ENCODE assay signal across 22 cellular contexts in the genomic region with DNA sequence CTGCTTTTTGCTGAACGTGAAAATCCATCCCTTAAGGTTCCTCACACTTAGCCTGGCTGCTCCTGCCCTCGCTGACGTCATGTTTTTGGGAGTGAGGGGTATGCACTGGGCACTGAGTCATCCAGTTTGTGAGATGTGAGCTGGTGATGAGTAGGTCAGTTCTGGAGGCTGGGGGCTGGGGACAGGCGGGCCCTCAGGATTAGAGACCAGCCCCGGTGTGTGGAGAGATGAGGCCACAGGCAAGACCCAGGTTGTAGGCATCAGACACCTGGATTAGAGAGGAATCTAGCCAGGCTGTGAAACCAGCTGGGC. TPM values are rescaled to one million over a fixed set of nuclear protein-coding genes. Genes with fewer than 3 reads are reported as not detected.
DNase-seq lines count a peak whose midpoint lies in the region; ATAC-seq and TF ChIP-seq lines count a peak whose summit lies in the region.
"Had no signal": no experiment of that assay in that cellular context is flagged by ENCODE, and none has a peak within 500 bp of the region (broad histone marks: within the 10 kb centered on the region; RNA-seq: fewer than 3 reads in every experiment).

No MANE protein-coding gene starts in this region.

- H3K36me3 ChIP-seq in heart right ventricle (no peaks in the 10 kb centered on the region), RWPE2 (ENCODE audit: low read depth) (no peaks in the 10 kb centered on the region), A673 (ENCODE audit: insufficient read depth, low read length, poor library complexity, severe bottlenecking) (no peaks in the 10 kb centered on the region)
- H3K36me3 ChIP-seq: prostate gland had no signal

- POLR2A ChIA-PET in A673 (lab: Charles Lee; ENCODE audit: low non-redundant PET): no interaction called here

- intact Hi-C loops in cardiac septum (cut with DNase I) (no loop called here), heart right ventricle (cut with DNase I) (no loop called here), A673 (cut with micrococcal nuclease; ENCODE audit: unreplicated experiment) (no loop called here), CD14-positive monocyte (cut with micrococcal nuclease) (no loop called here)

- H3K4me1 ChIP-seq in heart right ventricle: no peaks in the 10 kb centered on the region
- H3K4me1 ChIP-seq in RWPE2 (ENCODE audit: insufficient read depth, poor library complexity, severe bottlenecking): no peaks in the 10 kb centered on the region
- no peaks in the 10 kb centered on the region for H3K4me1 ChIP-seq in A673 (ENCODE audit: insufficient read depth, low read length, poor library complexity, severe bottlenecking)
- H3K4me1 ChIP-seq: prostate gland had no signal

- no peaks in the 10 kb centered on the region for H3K4me1 Mint-ChIP-seq in natural killer cell treated with Interleukin-12 subunit alpha and Interleukin-12 subunit beta and Interleukin-15 and Interleukin-18, amount 100 ng/mL, for 72 hours (ENCODE audit: low read depth in 2 of 2)
- H3K4me1 Mint-ChIP-seq in CD14-positive monocyte: no peaks in the 10 kb centered on the region
- H3K4me1 Mint-ChIP-seq: CD4-positive, CD25-positive, alpha-beta regulatory T cell; GM23338 had no signal

- H3K27me3 Mint-ChIP-seq in natural killer cell treated with Interleukin-12 subunit alpha and Interleukin-12 subunit beta and Interleukin-15 and Interleukin-18, amount 100 ng/mL, for 72 hours: peaks cover 10 to 18% of the 10 kb centered on the region in 2 donors
- peaks cover 10 to 12% (median 12%) of the 10 kb centered on the region in 3 donors for H3K27me3 Mint-ChIP-seq in CD14-positive monocyte (ENCODE audit: low read depth in 3 of 3)

- H3K27me3 ChIP-seq in heart right ventricle (peaks cover 0 to 30% (median 20%) of the 10 kb centered on the region in 7 donors), RWPE2 (ENCODE audit: insufficient read depth, poor library complexity, severe bottlenecking) (peaks cover 6% of the 10 kb centered on the region), A673 (replicated peaks; ENCODE audit: insufficient read depth, low read depth, low read length, poor library complexity) (no peaks in the 10 kb centered on the region)

- H3K27ac ChIP-seq in heart right ventricle (no peak overlapping the region), RWPE2 (ENCODE audit: poor library complexity, severe bottlenecking) (no peak overlapping the region), A673 (ENCODE audit: low read depth, low read length, poor library complexity, severe bottlenecking) (no peak overlapping the region)
- H3K27ac ChIP-seq: prostate gland had no signal

- WGBS in heart right ventricle, 2 donors: 70 to 73% methylated on average over 5 of the region's 5 CpGs

- H3K9me3 ChIP-seq in heart right ventricle: no peaks in the 10 kb centered on the region
- no peaks in the 10 kb centered on the region for H3K9me3 ChIP-seq in RWPE2 (ENCODE audit: severe bottlenecking)
- H3K9me3 ChIP-seq in A673 (ENCODE audit: low read depth, low read length, poor library complexity, severe bottlenecking): no peaks in the 10 kb centered on the region
- H3K9me3 ChIP-seq: prostate gland had no signal

- no peaks in the 10 kb centered on the region for H3K36me3 Mint-ChIP-seq in natural killer cell treated with Interleukin-12 subunit alpha and Interleukin-12 subunit beta and Interleukin-15 and Interleukin-18, amount 100 ng/mL, for 72 hours
- H3K36me3 Mint-ChIP-seq in CD14-positive monocyte: no peaks in the 10 kb centered on the region
- H3K36me3 Mint-ChIP-seq: CD4-positive, CD25-positive, alpha-beta regulatory T cell had no signal

- H3K27ac Mint-ChIP-seq in natural killer cell treated with Interleukin-12 subunit alpha and Interleukin-12 subunit beta and Interleukin-15 and Interleukin-18, amount 100 ng/mL, for 72 hours: no peak overlapping the region
- H3K27ac Mint-ChIP-seq in CD14-positive monocyte: no peak overlapping the region
- H3K27ac Mint-ChIP-seq: CD4-positive, CD25-positive, alpha-beta regulatory T cell; GM23338; nephron progenitor cell had no signal

- H3K4me3 Mint-ChIP-seq in natural killer cell treated with Interleukin-12 subunit alpha and Interleukin-12 subunit beta and Interleukin-15 and Interleukin-18, amount 100 ng/mL, for 72 hours: no peak overlapping the region
- H3K4me3 Mint-ChIP-seq in CD14-positive monocyte: no peak overlapping the region
- H3K4me3 Mint-ChIP-seq: CD4-positive, CD25-positive, alpha-beta regulatory T cell; GM23338; nephron progenitor cell had no signal

- TF ChIP-seq CTCF in heart right ventricle (IDR thresholded peaks at IDR 0.05) (no peak), RWPE2 (IDR thresholded peaks at IDR 0.05; ENCODE audit: poor library complexity, severe bottlenecking) (no peak), fibroblast of the aortic adventitia (IDR thresholded peaks at IDR 0.05; ENCODE audit: insufficient read depth, low read length) (no peak), A673 (conservative IDR thresholded peaks at IDR 0.05; ENCODE audit: low read depth, low read length) (no peak), CD14-positive monocyte (IDR thresholded peaks at IDR 0.05) (no peak)

- BruUV-seq in A673 (replicated peaks; lab: Mats Ljungman, UMichigan): no TSS peak

- H3K9me3 Mint-ChIP-seq in natural killer cell treated with Interleukin-12 subunit alpha and Interleukin-12 subunit beta and Interleukin-15 and Interleukin-18, amount 100 ng/mL, for 72 hours: no peaks in the 10 kb centered on the region
- no peaks in the 10 kb centered on the region for H3K9me3 Mint-ChIP-seq in CD14-positive monocyte
- H3K9me3 Mint-ChIP-seq: CD4-positive, CD25-positive, alpha-beta regulatory T cell; GM23338; nephron progenitor cell had no signal

- peak; percentile 20 for DNase-seq in cardiac septum (ENCODE audit: low spot score)
- no peak for DNase-seq in heart right ventricle
- DNase-seq in RWPE2 (ENCODE audit: low spot score): peak; percentile 47
- peak; percentile 8 for DNase-seq in fibroblast of the aortic adventitia (ENCODE audit: low read depth)
- DNase-seq in A673 (ENCODE audit: low spot score): no peak
- no peak for DNase-seq in natural killer cell treated with Interleukin-12 subunit alpha and Interleukin-12 subunit beta and Interleukin-15 and Interleukin-18, amount 100 ng/mL, for 72 hours (ENCODE audit: low spot score)
- no peak for DNase-seq in SHP77 (lab: John Stamatoyannopoulos, UW)
- no peak for DNase-seq in CD14-positive monocyte (ENCODE audit: low spot score)
- DNase-seq: amniotic stem cell; CD4-positive, CD25-positive, alpha-beta regulatory T cell; cerebellar nuclear complex; DMS53; effector CD8-positive, alpha-beta T cell; hippocampal formation; Karpas-422; kidney glomerular epithelial cell; NCI-H1417 treated with DMSO at 0.1 percent for 48 hours; NCI-H69; nephron progenitor cell had no signal

- ATAC-seq in heart right ventricle (no peak), RWPE2 (ENCODE audit: low read depth) (peak; percentile 44)
- ATAC-seq in natural killer cell treated with Interleukin-12 subunit alpha and Interleukin-12 subunit beta and Interleukin-15 and Interleukin-18, amount 100 ng/mL, for 72 hours: no peak
- ATAC-seq: GM23338 had no signal

- CTCF ChIA-PET in A673 (lab: Charles Lee): no interaction called here

- H3K4me3 ChIP-seq in heart right ventricle: no peak overlapping the region
- H3K4me3 ChIP-seq in RWPE2 (ENCODE audit: severe bottlenecking): no peak overlapping the region
- no peak overlapping the region for H3K4me3 ChIP-seq in fibroblast of the aortic adventitia (ENCODE audit: low read depth, low read length)
- no peak overlapping the region for H3K4me3 ChIP-seq in A673 (ENCODE audit: low read depth, low read length, poor library complexity, severe bottlenecking)
- H3K4me3 ChIP-seq: GM23338, prostate gland had no signal

RNA-seq across cellular contexts. Expression of a gene that starts 9.2 kb away (rescaled TPM):
- total RNA-seq in cardiac septum: 0.05 TPM
- total RNA-seq in heart right ventricle: under 1 TPM in 4 of 10 donors, not detected in 6; 0.04 to 0.09 (median 0.06) TPM
- polyA plus RNA-seq in heart right ventricle: not detected
- not detected in 2 replicates for total RNA-seq in fibroblast of the aortic adventitia (ENCODE audit: low replicate concordance)
- 0.09 and 0.13 TPM in 2 replicates for total RNA-seq in A673 (2021)
- total RNA-seq in natural killer cell treated with Interleukin-12 subunit alpha and Interleukin-12 subunit beta and Interleukin-15 and Interleukin-18, amount 100 ng/mL, for 72 hours: not detected
- not detected for polyA plus RNA-seq in CD14-positive monocyte
- total RNA-seq: CD4-positive, CD25-positive, alpha-beta regulatory T cell; GM23338 had no signal

RNA-seq across cellular contexts. Expression of a gene that starts 24.4 kb away (rescaled TPM):
- total RNA-seq in cardiac septum (not detected), heart right ventricle (under 1 TPM in 1 of 10 donors, not detected in 9; 0.20 TPM), fibroblast of the aortic adventitia (ENCODE audit: low replicate concordance) (not detected in 2 replicates), A673 (2021) (not detected in 2 replicates)
- polyA plus RNA-seq in heart right ventricle (not detected), CD14-positive monocyte (not detected)
- total RNA-seq in natural killer cell treated with Interleukin-12 subunit alpha and Interleukin-12 subunit beta and Interleukin-15 and Interleukin-18, amount 100 ng/mL, for 72 hours: not detected
- total RNA-seq: CD4-positive, CD25-positive, alpha-beta regulatory T cell; GM23338; temporal lobe had no signal
- polyA plus RNA-seq: CD4-positive, CD25-positive, alpha-beta regulatory T cell; GM23338 had no signal

Comparison
In these comparisons a context has a peak if more than half of its experiments do, and no peak if none do; other contexts are left out.
1. DNase-seq: peak in cardiac septum (single experiment), RWPE2 (single experiment) and fibroblast of the aortic adventitia (single experiment); none in heart right ventricle (0 of 2), A673 (single experiment), natural killer cell treated with Interleukin-12 subunit alpha and Interleukin-12 subunit beta and Interleukin-15 and Interleukin-18, amount 100 ng/mL, for 72 hours (single experiment), SHP77 (0 of 2) and CD14-positive monocyte (single experiment).